Comparison of ENCODE assay signal across 8 cellular contexts in the genomic region with DNA sequence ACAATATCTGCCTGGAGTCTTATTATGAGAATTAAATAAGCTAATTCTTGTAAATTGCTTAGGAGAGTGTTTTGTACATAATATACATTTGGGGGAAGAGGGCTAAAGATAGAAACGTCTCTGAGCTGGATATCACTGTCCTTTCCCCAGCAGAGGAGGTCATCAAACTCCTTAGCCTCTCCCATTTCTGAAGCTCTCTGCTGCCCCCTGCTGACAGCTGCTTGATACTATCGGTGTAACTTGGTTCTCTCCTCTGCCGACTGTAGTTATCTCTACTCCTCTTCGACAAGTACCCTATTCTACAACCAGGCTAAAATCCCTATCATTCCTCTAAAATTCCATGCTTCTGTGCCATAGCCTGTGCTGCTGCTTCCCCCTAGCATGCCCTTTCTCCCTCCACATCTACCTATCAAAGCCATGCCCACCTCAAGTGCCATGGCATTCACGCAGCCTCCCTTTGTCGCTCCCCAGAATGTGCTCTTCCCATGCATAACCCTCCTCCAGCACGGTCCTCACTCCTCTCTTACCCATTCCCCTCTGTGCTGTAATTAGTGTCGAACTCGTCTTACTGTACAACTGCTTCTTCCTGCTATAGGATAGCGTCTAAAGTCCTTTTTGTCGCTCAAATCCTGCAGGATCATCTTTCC.
DNase-seq lines count a peak whose midpoint lies in the region; ATAC-seq and TF ChIP-seq lines count a peak whose summit lies in the region.

No MANE protein-coding gene starts in this region.

- no peak overlapping the region for H2BK5ac ChIP-seq in neuronal stem cell (ENCODE audit: low read length)

- no peaks in the 10 kb centered on the region for H3K27me3 Mint-ChIP-seq in activated T-cell treated with anti-CD3 and anti-CD28 coated beads, Interleukin-2, amount 50 U/mL, for 24 hours

- no peak overlapping the region for H3K4ac ChIP-seq in neuronal stem cell (ENCODE audit: low read length)

- no peaks in the 10 kb centered on the region for H3K36me3 ChIP-seq in PC-3 (ENCODE audit: low read depth, low read length)
- H3K36me3 ChIP-seq in neuronal stem cell (replicated peaks in 1 of 2; ENCODE audit: control insufficient read depth in 2 of 2, insufficient read depth in 2 of 2, low read length in 2 of 2), result no peaks in the 10 kb centered on the region

- H3K27ac ChIP-seq in PC-3 (ENCODE audit: low read length) (no peak overlapping the region), neuronal stem cell (replicated peaks; ENCODE audit: low read length) (no peak overlapping the region)

- H3K27ac Mint-ChIP-seq in activated T-cell treated with anti-CD3 and anti-CD28 coated beads, Interleukin-2, amount 50 U/mL, for 24 hours, result no peak overlapping the region

- no peak overlapping the region for H3K9ac ChIP-seq in PC-3 (ENCODE audit: low read length)
- no peak overlapping the region for H3K9ac ChIP-seq in neuronal stem cell (ENCODE audit: low read depth, low read length, poor library complexity)

- no TSS peak for BruUV-seq in PC-3 (replicated peaks; lab: Mats Ljungman, UMichigan)

- H4K91ac ChIP-seq in neuronal stem cell (ENCODE audit: low read depth, low read length, poor library complexity), result no peak overlapping the region

- H3K4me2 ChIP-seq in PC-3 (ENCODE audit: low read length) (no peak overlapping the region), neuronal stem cell (ENCODE audit: insufficient read depth, low read length, poor library complexity, severe bottlenecking) (no peak overlapping the region)

- ATAC-seq in GM21723 (IDR thresholded peaks at IDR 0.05; ENCODE audit: unreplicated experiment), result peak; percentile 93
- peak; percentile 82 for ATAC-seq in PC-3

- H3K14ac ChIP-seq in neuronal stem cell (ENCODE audit: low read length), result no peak overlapping the region

- no peaks in the 10 kb centered on the region for H3K79me1 ChIP-seq in neuronal stem cell (ENCODE audit: low read depth, low read length)

- intact Hi-C loops in PC-3 (cut with micrococcal nuclease), result loop anchor here (1.0 to 10.0 kb wide), 6 partner anchors 70 to 1049 kb away; no protein-coding TSS in a partner anchor

- no peak overlapping the region for H3K23ac ChIP-seq in neuronal stem cell (ENCODE audit: low read depth, low read length, poor library complexity)

- no peaks in the 10 kb centered on the region for H3K79me2 ChIP-seq in PC-3 (ENCODE audit: low read length)

- H3K9me3 ChIP-seq in PC-3 (ENCODE audit: low read length) (no peaks in the 10 kb centered on the region), neuronal stem cell (replicated peaks in 1 of 2; ENCODE audit: control insufficient read depth in 2 of 2, insufficient read depth in 1 of 2, low read depth in 1 of 2, low read length in 2 of 2) (no peaks in the 10 kb centered on the region)

- H3K9me3 Mint-ChIP-seq in activated T-cell treated with anti-CD3 and anti-CD28 coated beads, Interleukin-2, amount 50 U/mL, for 24 hours, result no peaks in the 10 kb centered on the region

- CTCF ChIA-PET in PC-3 (lab: Charles Lee), result interaction anchor here (0.9 to 1.0 kb wide), 2 partner anchors 54 to 69 kb away, joined by 5 to 6 read pairs; no protein-coding TSS in a partner anchor

- no peak overlapping the region for H2BK120ac ChIP-seq in neuronal stem cell (ENCODE audit: low read depth, low read length)

- POLR2A ChIA-PET in PC-3 (lab: Charles Lee; ENCODE audit: unreplicated experiment), result interaction anchor here (0.6 kb wide), 1 partner anchor 409 kb away, joined by 4 read pairs; no protein-coding TSS in a partner anchor

- H3K4me3 ChIP-seq in PC-3 (ENCODE audit: low read length) (no peak overlapping the region), fibroblast of pulmonary artery (replicated peaks; ENCODE audit: low read depth, low read length) (no peak overlapping the region), neuronal stem cell (ENCODE audit: low read length in 2 of 2) (no peak overlapping the region)

- H4K20me1 ChIP-seq in PC-3 (ENCODE audit: low read length), result no peaks in the 10 kb centered on the region

- H3K18ac ChIP-seq in neuronal stem cell (ENCODE audit: low read length), result peak overlapping the region; percentile 11

- TF ChIP-seq CTCF in PC-3 (conservative IDR thresholded peaks at IDR 0.05; ENCODE audit: low read depth, low read length) (peak; percentile 81), fibroblast of pulmonary artery (IDR thresholded peaks at IDR 0.05; ENCODE audit: low read length, missing control alignments) (peak; percentile 94)

- H2AFZ ChIP-seq in PC-3 (ENCODE audit: low read length), result no peak overlapping the region
- peak overlapping the region; percentile 28 for H2AFZ ChIP-seq in neuronal stem cell (ENCODE audit: low read length)

- no peak overlapping the region for H4K8ac ChIP-seq in neuronal stem cell (ENCODE audit: low read depth, low read length)

- H3K36me3 Mint-ChIP-seq in activated T-cell treated with anti-CD3 and anti-CD28 coated beads, Interleukin-2, amount 50 U/mL, for 24 hours (ENCODE audit: low read depth), result peaks cover 15% of the 10 kb centered on the region

- no peak overlapping the region for H2BK12ac ChIP-seq in neuronal stem cell (ENCODE audit: low read length)

- H3K4me1 ChIP-seq in PC-3 (ENCODE audit: insufficient read depth, low read length) (no peaks in the 10 kb centered on the region), neuronal stem cell (ENCODE audit: control insufficient read depth in 2 of 2, insufficient read depth in 1 of 2, low read depth in 1 of 2, low read length in 2 of 2) (peaks cover 0 to 6% of the 10 kb centered on the region in 2 donors)

- no peaks in the 10 kb centered on the region for H3F3A ChIP-seq in PC-3 (ENCODE audit: low read length, unreplicated experiment)

- H3K9me2 ChIP-seq in PC-3 (replicated peaks; ENCODE audit: low read length), result no peaks in the 10 kb centered on the region

- H3K27me3 ChIP-seq in PC-3 (ENCODE audit: low read length) (no peaks in the 10 kb centered on the region), neuronal stem cell (ENCODE audit: control insufficient read depth in 3 of 3, insufficient read depth in 3 of 3, low read depth in 1 of 3, low read length in 3 of 3) (no peaks in the 10 kb centered on the region)

- no peak overlapping the region for H3K4me3 Mint-ChIP-seq in activated T-cell treated with anti-CD3 and anti-CD28 coated beads, Interleukin-2, amount 50 U/mL, for 24 hours

- DNase-seq in EL (peak; percentile 78), HuH-7.5 (ENCODE audit: low spot score) (peak; percentile 59), PC-3 (peak; percentile 86), fibroblast of pulmonary artery (ENCODE audit: low read depth) (peak; percentile 89), neuronal stem cell (ENCODE audit: low spot score) (peak; percentile 88), superior temporal gyrus (ENCODE audit: extremely low spot score) (peak; percentile 97)
- DNase-seq in activated T-cell treated with anti-CD3 and anti-CD28 coated beads, Interleukin-2, amount 50 U/mL, for 24 hours, result peak; percentile 83

- no peak overlapping the region for H2BK15ac ChIP-seq in neuronal stem cell (ENCODE audit: low read length)

- no CpG with 5 or more reads among the region's 11 CpGs for WGBS in neuronal stem cell (ENCODE audit: extremely low coverage in 2 of 2, insufficient read length in 2 of 2, insufficient replicate concordance in 1 of 2), 2 donors

- H2AK5ac ChIP-seq in neuronal stem cell (ENCODE audit: low read depth, low read length), result no peak overlapping the region

- peaks cover 4% of the 10 kb centered on the region for H3K4me1 Mint-ChIP-seq in activated T-cell treated with anti-CD3 and anti-CD28 coated beads, Interleukin-2, amount 50 U/mL, for 24 hours (ENCODE audit: low read depth)
